Comparison of ENCODE assay signal across 26 cellular contexts in genomic region chr1:153602749-153603148, GRCh38. TPM values are rescaled to one million over a fixed set of nuclear protein-coding genes. Genes with fewer than 3 reads are reported as not detected.
"Had no signal": no experiment of that assay in that cellular context is flagged by ENCODE, and none has a peak within 500 bp of the region (broad histone marks: within the 10 kb centered on the region; RNA-seq: fewer than 3 reads in every experiment).

No MANE protein-coding gene starts in this region.

- H3K27me3 ChIP-seq: colonic mucosa, gastrocnemius medialis, ovary, spleen, tibial nerve, upper lobe of left lung had no signal

- H3K27ac Mint-ChIP-seq: natural killer cell; stimulated activated naive CD8-positive, alpha-beta T cell treated with anti-CD3 and anti-CD28 coated beads, Interleukin-15, Interleukin-2, amounts not matched to agents 100 ng/mL and 50 ng/mL, for 24 hours had no signal

- FAIRE-seq: keratinocyte, urothelium cell line had no signal

- H3K27me3 Mint-ChIP-seq: stimulated activated naive B cell treated with anti-CD40 and anti-IgM and Interleukin-4, amounts not matched to agents 10 μg/mL and 1 μg/mL and 100 μg/mL, for 72 hours; stimulated activated naive CD8-positive, alpha-beta T cell treated with anti-CD3 and anti-CD28 coated beads, Interleukin-15, Interleukin-2, amounts not matched to agents 100 ng/mL and 50 ng/mL, for 24 hours had no signal

- H3K36me3 ChIP-seq: colonic mucosa, ovary had no signal

- H3K9me3 ChIP-seq: colonic mucosa, gastrocnemius medialis, ovary, psoas muscle, spleen, thoracic aorta, tibial nerve, upper lobe of left lung had no signal

- H3K4me1 ChIP-seq: colonic mucosa, gastrocnemius medialis, psoas muscle had no signal

- H3K36me3 Mint-ChIP-seq: natural killer cell had no signal

- H3K9me3 Mint-ChIP-seq: natural killer cell; stimulated activated naive CD8-positive, alpha-beta T cell treated with anti-CD3 and anti-CD28 coated beads, Interleukin-15, Interleukin-2, amounts not matched to agents 100 ng/mL and 50 ng/mL, for 24 hours had no signal

- H3K4me3 Mint-ChIP-seq: natural killer cell; stimulated activated naive B cell treated with anti-CD40 and anti-IgM and Interleukin-4, amounts not matched to agents 10 μg/mL and 1 μg/mL and 100 μg/mL, for 72 hours; stimulated activated naive CD8-positive, alpha-beta T cell treated with anti-CD3 and anti-CD28 coated beads, Interleukin-15, Interleukin-2, amounts not matched to agents 100 ng/mL and 50 ng/mL, for 24 hours had no signal

- DNase-seq: colonic mucosa; dermis blood vessel endothelial cell; effector memory CD4-positive, alpha-beta T cell; foreskin fibroblast; gastrocnemius medialis; head of caudate nucleus; natural killer cell; occipital lobe; ovary; psoas muscle; right cardiac atrium; stimulated activated CD4-positive, alpha-beta T cell treated with anti-CD3 and anti-CD28 coated beads, Interleukin-4, amount 100 ng/mL, for 4 hours; stimulated activated naive B cell treated with anti-CD40 and anti-IgM and Interleukin-4, amounts not matched to agents 10 μg/mL and 1 μg/mL and 100 μg/mL, for 72 hours; upper lobe of left lung had no signal

- ATAC-seq: gastrocnemius medialis; left lobe of liver; natural killer cell; psoas muscle; right cardiac atrium; stimulated activated naive B cell treated with anti-CD40 and anti-IgM and Interleukin-4, amounts not matched to agents 10 μg/mL and 1 μg/mL and 100 μg/mL, for 72 hours had no signal

- H3K4me1 Mint-ChIP-seq: natural killer cell had no signal

- H3K4me3 ChIP-seq: colonic mucosa, gastrocnemius medialis, ovary, psoas muscle, skin epidermis, spleen, thoracic aorta, tibial nerve, upper lobe of left lung had no signal

- H3K27ac ChIP-seq: colonic mucosa, gastrocnemius medialis, ovary, psoas muscle, skin epidermis, spleen, upper lobe of left lung had no signal

RNA-seq across cellular contexts. Expression of gene S100A16, which starts 10.2 kb away (rescaled TPM):
- total RNA-seq: mononuclear cell, natural killer cell had no signal
- polyA plus RNA-seq: neural cell had no signal

RNA-seq across cellular contexts. Expression of gene S100A14, which starts 13.4 kb away (rescaled TPM):
- total RNA-seq: chondrocyte, glomerular endothelial cell, mononuclear cell, natural killer cell had no signal
- polyA plus RNA-seq: neural cell had no signal

RNA-seq across cellular contexts. Expression of gene S100A1, which starts 25.5 kb away (rescaled TPM):
- total RNA-seq: dermis blood vessel endothelial cell, glomerular endothelial cell, mononuclear cell, natural killer cell, thoracic aorta had no signal
- polyA plus RNA-seq: neural cell had no signal
